29 cellular contexts compared by ENCODE assay signal in the genomic region with DNA sequence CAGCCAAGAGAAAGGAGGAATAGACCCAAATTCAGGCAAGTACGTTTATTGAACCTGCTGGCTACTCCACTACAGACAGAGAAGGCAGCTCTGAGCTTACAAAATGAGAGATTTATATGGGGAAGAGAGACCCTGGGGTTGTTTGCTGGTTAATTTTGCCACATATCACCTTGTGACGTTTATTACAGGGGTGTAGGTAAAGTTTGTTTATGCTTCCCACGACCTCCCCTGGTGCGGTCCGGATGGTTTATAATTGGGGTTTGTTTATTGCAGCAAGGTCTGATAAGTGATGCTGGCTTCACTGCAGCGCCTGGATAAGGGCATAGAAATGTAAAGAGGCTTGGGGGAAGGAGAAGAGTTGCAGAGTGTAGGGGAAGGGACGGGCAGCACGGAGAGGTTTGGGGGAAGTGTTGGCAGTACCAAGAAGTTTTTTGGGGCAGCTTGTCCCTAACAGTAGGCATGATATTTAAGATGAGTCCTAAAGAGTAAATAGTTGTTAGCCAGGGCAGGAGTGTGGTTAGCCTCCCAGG. TPM values are rescaled to one million over a fixed set of nuclear protein-coding genes. Genes with fewer than 3 reads are reported as not detected.
"Had no signal": no experiment of that assay in that cellular context is flagged by ENCODE, and none has a peak within 500 bp of the region (broad histone marks: within the 10 kb centered on the region; RNA-seq: fewer than 3 reads in every experiment).

No MANE protein-coding gene starts in this region.

- H3K27ac ChIP-seq: breast epithelium, SK-N-MC had no signal

- H3K4me3 Mint-ChIP-seq: activated CD4-positive, alpha-beta memory T cell treated with anti-CD3 and anti-CD28 coated beads, Interleukin-2, amount 10 ng/mL, durations not matched to agents 7 days and 5 days; activated naive CD4-positive, alpha-beta T cell treated with anti-CD3 and anti-CD28 coated beads, Interleukin-2, amount 10 ng/mL, durations not matched to agents 7 days and 5 days; activated naive CD8-positive, alpha-beta T cell treated with anti-CD3 and anti-CD28 coated beads for 36 hours; activated T-helper 17 cell treated with anti-CD3 and anti-CD28 coated beads, Interleukin-2, amount 50 U/mL, for 72 hours; T-cell had no signal

- ATAC-seq: activated T-helper 17 cell treated with anti-CD3 and anti-CD28 coated beads, Interleukin-2, amount 50 U/mL, for 72 hours; Panc1; Right ventricle myocardium inferior; T-cell had no signal

- DNase-seq: activated CD4-positive, alpha-beta memory T cell treated with anti-CD3 and anti-CD28 coated beads, Interleukin-2, amount 10 ng/mL, durations not matched to agents 7 days and 5 days; activated CD4-positive, alpha-beta T cell treated with anti-CD3 and anti-CD28 coated beads, Interleukin-2, amount 50 U/mL, for 1 hour; activated CD4-positive, CD25-positive, alpha-beta regulatory T cell; activated gamma-delta T cell; activated naive CD4-positive, alpha-beta T cell treated with anti-CD3 and anti-CD28 coated beads, Interleukin-2, amount 10 ng/mL, durations not matched to agents 7 days and 5 days; activated naive CD8-positive, alpha-beta T cell treated with anti-CD3 and anti-CD28 coated beads for 36 hours; activated T-cell treated with anti-CD3 and anti-CD28 coated beads for 4 hours; activated T-cell treated with anti-CD3 and anti-CD28 coated beads, Interleukin-2, amount 50 U/mL, for 48 hours; caudate nucleus; Kasumi-1; NCI-H1048; NCI-H1930; NCI-H2171; NCI-H2227 treated with DMSO at 0.1 percent for 48 hours; NCI-H446 treated with DMSO at 0.1 percent for 48 hours; NCI-H524 treated with DMSO at 0.1 percent for 48 hours; NCI-H774; RPMI8226; T-cell; T-helper 2 cell; T1000 had no signal

- H3K9me3 Mint-ChIP-seq: activated CD4-positive, alpha-beta memory T cell treated with anti-CD3 and anti-CD28 coated beads, Interleukin-2, amount 10 ng/mL, durations not matched to agents 7 days and 5 days; activated naive CD4-positive, alpha-beta T cell treated with anti-CD3 and anti-CD28 coated beads, Interleukin-2, amount 10 ng/mL, durations not matched to agents 7 days and 5 days; activated T-helper 17 cell treated with anti-CD3 and anti-CD28 coated beads, Interleukin-2, amount 50 U/mL, for 72 hours; T-cell had no signal

- H3K4me1 Mint-ChIP-seq: activated CD4-positive, alpha-beta memory T cell treated with anti-CD3 and anti-CD28 coated beads, Interleukin-2, amount 10 ng/mL, durations not matched to agents 7 days and 5 days; activated naive CD4-positive, alpha-beta T cell treated with anti-CD3 and anti-CD28 coated beads, Interleukin-2, amount 10 ng/mL, durations not matched to agents 7 days and 5 days; activated naive CD8-positive, alpha-beta T cell treated with anti-CD3 and anti-CD28 coated beads for 36 hours; activated T-helper 17 cell treated with anti-CD3 and anti-CD28 coated beads, Interleukin-2, amount 50 U/mL, for 72 hours; T-cell had no signal

- H3K27ac Mint-ChIP-seq: activated CD4-positive, alpha-beta memory T cell treated with anti-CD3 and anti-CD28 coated beads, Interleukin-2, amount 10 ng/mL, durations not matched to agents 7 days and 5 days; activated naive CD4-positive, alpha-beta T cell treated with anti-CD3 and anti-CD28 coated beads, Interleukin-2, amount 10 ng/mL, durations not matched to agents 7 days and 5 days; activated naive CD8-positive, alpha-beta T cell treated with anti-CD3 and anti-CD28 coated beads for 36 hours; activated T-helper 17 cell treated with anti-CD3 and anti-CD28 coated beads, Interleukin-2, amount 50 U/mL, for 72 hours; T-cell had no signal

- H3K36me3 Mint-ChIP-seq: activated naive CD4-positive, alpha-beta T cell treated with anti-CD3 and anti-CD28 coated beads, Interleukin-2, amount 10 ng/mL, durations not matched to agents 7 days and 5 days; activated naive CD8-positive, alpha-beta T cell treated with anti-CD3 and anti-CD28 coated beads for 36 hours; T-cell had no signal

- H3K4me1 ChIP-seq: breast epithelium had no signal

- H3K36me3 ChIP-seq: breast epithelium had no signal

- H3K4me3 ChIP-seq: breast epithelium, SK-N-MC had no signal

RNA-seq across cellular contexts. Expression of a gene that starts 12.6 kb away (rescaled TPM):
- total RNA-seq: activated CD4-positive, alpha-beta memory T cell treated with anti-CD3 and anti-CD28 coated beads, Interleukin-2, amount 10 ng/mL, durations not matched to agents 7 days and 5 days; OCI-LY7 had no signal

RNA-seq across cellular contexts. Expression of a gene that starts 41.6 kb away (rescaled TPM):
- total RNA-seq: activated CD4-positive, alpha-beta memory T cell treated with anti-CD3 and anti-CD28 coated beads, Interleukin-2, amount 10 ng/mL, durations not matched to agents 7 days and 5 days; activated CD8-positive, alpha-beta memory T cell treated with anti-CD3 and anti-CD28 coated beads for 36 hours; activated naive CD8-positive, alpha-beta T cell treated with anti-CD3 and anti-CD28 coated beads for 36 hours; activated T-helper 17 cell treated with anti-CD3 and anti-CD28 coated beads, Interleukin-2, amount 50 U/mL, for 72 hours; cerebellum; OCI-LY7; T-cell had no signal
